8 cellular contexts compared by ENCODE assay signal in the genomic region with DNA sequence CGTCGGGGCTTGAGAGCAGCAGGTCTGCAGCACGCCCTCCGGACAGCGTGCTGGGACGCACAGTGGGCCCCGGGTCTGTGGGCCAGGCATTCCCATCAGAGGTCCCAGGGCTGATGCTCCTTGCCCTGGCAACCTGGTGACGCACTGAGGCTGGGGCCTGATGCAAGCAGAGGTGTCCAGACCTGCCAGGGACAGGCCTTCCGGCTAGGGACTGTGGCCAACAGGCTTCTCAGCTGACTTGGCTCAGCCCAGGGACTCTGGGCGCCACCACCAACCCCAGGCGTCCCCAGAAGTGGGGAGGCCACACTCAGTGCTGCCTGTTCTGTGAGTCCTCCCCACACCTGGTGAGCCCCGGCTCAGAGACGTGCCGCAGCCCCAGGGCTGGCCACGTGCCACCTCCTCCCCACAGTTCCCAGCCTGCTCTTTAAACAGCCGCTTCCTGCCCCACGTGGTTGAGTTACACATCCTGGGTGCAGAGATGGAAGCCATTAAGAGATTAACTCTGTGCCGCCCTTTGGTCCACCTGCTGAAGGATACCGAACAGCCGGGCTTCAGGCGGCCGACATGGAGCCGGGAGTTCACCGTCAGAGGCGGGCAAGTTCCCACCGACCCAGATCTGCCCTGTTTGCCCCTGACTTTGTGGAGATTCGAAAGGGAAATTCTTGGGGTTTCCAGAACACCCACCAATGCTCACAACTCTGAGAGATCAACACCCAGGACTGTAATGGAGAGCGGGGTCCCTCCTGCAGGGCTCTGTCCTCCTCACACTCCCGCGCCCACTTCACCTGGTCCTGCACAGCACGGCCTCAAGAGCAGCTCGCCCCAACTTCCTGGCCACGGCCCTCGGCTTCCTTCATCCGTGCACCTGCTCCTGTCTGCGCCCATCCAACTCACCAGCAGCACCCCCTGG. TPM values are rescaled to one million over a fixed set of nuclear protein-coding genes. Genes with fewer than 3 reads are reported as not detected.
DNase-seq lines count a peak whose midpoint lies in the region; ATAC-seq, FAIRE-seq and TF ChIP-seq lines count a peak whose summit lies in the region.

No MANE protein-coding gene starts in this region.

- no peaks in the 10 kb centered on the region for H3K27me3 Mint-ChIP-seq in activated CD8-positive, alpha-beta T cell treated with anti-CD3 and anti-CD28 coated beads, Interleukin-2, amount 10 ng/mL, durations not matched to agents 7 days and 5 days (ENCODE audit: low read depth)

- peak overlapping the region; percentile 33 for H3K4me3 Mint-ChIP-seq in activated CD8-positive, alpha-beta T cell treated with anti-CD3 and anti-CD28 coated beads, Interleukin-2, amount 10 ng/mL, durations not matched to agents 7 days and 5 days

- CTCF ChIA-PET in activated CD8-positive, alpha-beta T cell treated with anti-CD3 and anti-CD28 coated beads, Interleukin-2, amount 10 ng/mL, durations not matched to agents 7 days and 5 days (lab: Charles Lee), result interaction anchor here (0.7 to 1.1 kb wide), 2 partner anchors 37 to 39 kb away, joined by 3 read pairs; no protein-coding TSS in a partner anchor

- POLR2A ChIA-PET in activated CD8-positive, alpha-beta T cell treated with anti-CD3 and anti-CD28 coated beads, Interleukin-2, amount 10 ng/mL, durations not matched to agents 7 days and 5 days (lab: Charles Lee), result interaction anchor here (0.5 kb wide), 1 partner anchor 39 kb away, joined by 3 read pairs; no protein-coding TSS in a partner anchor

- peak; percentile 87 for ATAC-seq in activated CD8-positive, alpha-beta T cell treated with anti-CD3 and anti-CD28 coated beads, Interleukin-2, amount 10 ng/mL, durations not matched to agents 7 days and 5 days
- ATAC-seq in Right ventricle myocardium inferior (peak; percentile 82), GM18505 (IDR thresholded peaks at IDR 0.05; ENCODE audit: unreplicated experiment) (no peak), GM18909 (IDR thresholded peaks at IDR 0.05; ENCODE audit: poor library complexity, unreplicated experiment) (no peak)

- peak; percentile 36 for FAIRE-seq in HTR-8/SVneo (lab: Jason Lieb, UNC)

- peaks cover 30% of the 10 kb centered on the region for H3K4me1 Mint-ChIP-seq in activated CD8-positive, alpha-beta T cell treated with anti-CD3 and anti-CD28 coated beads, Interleukin-2, amount 10 ng/mL, durations not matched to agents 7 days and 5 days (ENCODE audit: low read depth)

- DNase-seq in HTR-8/SVneo (ENCODE audit: insufficient read length, low spot score) (no peak), Right ventricle myocardium inferior (ENCODE audit: missing footprints) (peak; percentile 76), superior temporal gyrus (ENCODE audit: extremely low spot score) (no peak), COLO829 (ENCODE audit: low spot score) (no peak)
- peak; percentile 83 for DNase-seq in activated CD8-positive, alpha-beta T cell treated with anti-CD3 and anti-CD28 coated beads, Interleukin-2, amount 10 ng/mL, durations not matched to agents 7 days and 5 days
- DNase-seq in stimulated activated CD4-positive, alpha-beta T cell treated with anti-CD3 and anti-CD28 coated beads, Interleukin-4, amount 100 ng/mL, for 24 hours, result peak; percentile 38

- H3K27ac Mint-ChIP-seq in activated CD8-positive, alpha-beta T cell treated with anti-CD3 and anti-CD28 coated beads, Interleukin-2, amount 10 ng/mL, durations not matched to agents 7 days and 5 days, result peak overlapping the region; percentile 77

- H3K36me3 Mint-ChIP-seq in activated CD8-positive, alpha-beta T cell treated with anti-CD3 and anti-CD28 coated beads, Interleukin-2, amount 10 ng/mL, durations not matched to agents 7 days and 5 days (ENCODE audit: low read depth), result no peaks in the 10 kb centered on the region

- H3K9me3 Mint-ChIP-seq in activated CD8-positive, alpha-beta T cell treated with anti-CD3 and anti-CD28 coated beads, Interleukin-2, amount 10 ng/mL, durations not matched to agents 7 days and 5 days (ENCODE audit: insufficient read depth), result no peaks in the 10 kb centered on the region

- no peak for TF ChIP-seq POLR2A in GM18505 (IDR thresholded peaks at IDR 0.05; ENCODE audit: borderline replicate concordance, extremely low read depth, insufficient read depth, insufficient read length)

- intact Hi-C loops in Right ventricle myocardium inferior (cut with DNase I), result no loop called here

RNA-seq across cellular contexts. Expression of a gene that starts 37.6 kb away (rescaled TPM):
- total RNA-seq in activated CD8-positive, alpha-beta T cell treated with anti-CD3 and anti-CD28 coated beads, Interleukin-2, amount 10 ng/mL, durations not matched to agents 7 days and 5 days, result 10 to 100 TPM; 10.2 to 11.7 TPM
- 0.22 TPM for total RNA-seq in Right ventricle myocardium inferior

RNA-seq across cellular contexts. Expression of a gene that starts 52.0 kb away (rescaled TPM):
- total RNA-seq in activated CD8-positive, alpha-beta T cell treated with anti-CD3 and anti-CD28 coated beads, Interleukin-2, amount 10 ng/mL, durations not matched to agents 7 days and 5 days, result under 1 TPM in 1 of 2 experiments, not detected in 1; 0.37 TPM
- total RNA-seq in Right ventricle myocardium inferior, result 23.9 TPM

Comparison
In these comparisons a context has a peak if more than half of its experiments do, and no peak if none do; other contexts are left out.
1. DNase-seq: peak in activated CD8-positive, alpha-beta T cell treated with anti-CD3 and anti-CD28 coated beads, Interleukin-2, amount 10 ng/mL, durations not matched to agents 7 days and 5 days (single experiment), Right ventricle myocardium inferior (single experiment) and stimulated activated CD4-positive, alpha-beta T cell treated with anti-CD3 and anti-CD28 coated beads, Interleukin-4, amount 100 ng/mL, for 24 hours (single experiment); none in HTR-8/SVneo (single experiment), superior temporal gyrus (single experiment) and COLO829 (single experiment).
2. ATAC-seq: peak in activated CD8-positive, alpha-beta T cell treated with anti-CD3 and anti-CD28 coated beads, Interleukin-2, amount 10 ng/mL, durations not matched to agents 7 days and 5 days (single experiment) and Right ventricle myocardium inferior (single experiment); none in GM18505 (single experiment) and GM18909 (single experiment).
3. RNA of a gene that starts 52.0 kb away (total RNA-seq): 23.9 TPM in Right ventricle myocardium inferior (single experiment); 0.37 TPM in activated CD8-positive, alpha-beta T cell treated with anti-CD3 and anti-CD28 coated beads, Interleukin-2, amount 10 ng/mL, durations not matched to agents 7 days and 5 days; every median in the first group is over 10 times any median in the second.